8 cellular contexts compared by ENCODE assay signal in genomic region chr16:22195695-22196558, GRCh38. TPM values are rescaled to one million over a fixed set of nuclear protein-coding genes. Genes with fewer than 3 reads are reported as not detected.
DNase-seq lines count a peak whose midpoint lies in the region; ATAC-seq, FAIRE-seq and TF ChIP-seq lines count a peak whose summit lies in the region.

No MANE protein-coding gene starts in this region.

- H3K27ac Mint-ChIP-seq in central memory CD8-positive, alpha-beta T cell (ENCODE audit: low read depth) = peak overlapping the region; percentile 100

- FAIRE-seq in keratinocyte (lab: Jason Lieb, UNC) = no peak

- H3K36me3 Mint-ChIP-seq in central memory CD8-positive, alpha-beta T cell (ENCODE audit: insufficient read depth) = peaks cover 38% of the 10 kb centered on the region

- H3K9ac ChIP-seq in ES-I3 (ENCODE audit: low read depth, low read length) (peak overlapping the region; percentile 71), keratinocyte (ENCODE audit: control insufficient read depth, extremely low read depth, insufficient read depth, low read length) (peak overlapping the region; percentile 69)

- peaks cover 55% of the 10 kb centered on the region for H3K4me1 Mint-ChIP-seq in central memory CD8-positive, alpha-beta T cell

- H3K27me3 ChIP-seq in keratinocyte (ENCODE audit: control insufficient read depth, extremely low read depth, insufficient read depth, low read length) = no peaks in the 10 kb centered on the region

- H3K4me1 ChIP-seq in ES-I3 (ENCODE audit: insufficient read depth, low read length) (peaks cover 19% of the 10 kb centered on the region), keratinocyte (ENCODE audit: control insufficient read depth, extremely low read depth, insufficient read depth, low read length) (peaks cover 30% of the 10 kb centered on the region)

- H3K9me3 ChIP-seq in ES-I3 (ENCODE audit: control insufficient read depth, insufficient read depth, low read length) (no peaks in the 10 kb centered on the region), keratinocyte (ENCODE audit: control insufficient read depth, low read depth, low read length) (no peaks in the 10 kb centered on the region)

- H2AFZ ChIP-seq in keratinocyte (ENCODE audit: control insufficient read depth, low read length) = peak overlapping the region; percentile 88

- H3K36me3 ChIP-seq in ES-I3 (ENCODE audit: insufficient read depth, low read length) = no peaks in the 10 kb centered on the region
- H3K36me3 ChIP-seq in keratinocyte (ENCODE audit: control insufficient read depth in 2 of 2, extremely low read depth in 1 of 2, insufficient read depth in 2 of 2, low read length in 2 of 2) = no peaks in the 10 kb centered on the region

- TF ChIP-seq CTCF in keratinocyte (optimal IDR thresholded peaks at IDR 0.05 in 1 of 3, IDR thresholded peaks at IDR 0.05 in 1 of 3, conservative IDR thresholded peaks at IDR 0.05 in 1 of 3; ENCODE audit: extremely low read depth in 1 of 3, insufficient read depth in 2 of 3, low read length in 3 of 3) = peak; percentile 74 to 81 (median 76)

- peaks cover 10% of the 10 kb centered on the region for H3K27me3 Mint-ChIP-seq in central memory CD8-positive, alpha-beta T cell

- H3K27ac ChIP-seq in keratinocyte (ENCODE audit: control insufficient read depth, insufficient read depth, low read length) = peak overlapping the region; percentile 62

- no peaks in the 10 kb centered on the region for H3K79me2 ChIP-seq in keratinocyte (ENCODE audit: control insufficient read depth, insufficient read depth, low read length)

- peak overlapping the region; percentile 87 for H3K4me3 Mint-ChIP-seq in central memory CD8-positive, alpha-beta T cell

- peak overlapping the region; percentile 71 for H3K4me2 ChIP-seq in keratinocyte (ENCODE audit: control insufficient read depth, extremely low read depth, insufficient read depth, low read depth, low read length)

- H4K20me1 ChIP-seq in keratinocyte (ENCODE audit: control insufficient read depth, extremely low read depth, insufficient read depth, low read length) = no peaks in the 10 kb centered on the region

- H3K9me1 ChIP-seq in keratinocyte (ENCODE audit: control insufficient read depth, extremely low read depth, insufficient read depth, low read length) = no peaks in the 10 kb centered on the region

- H3K4me3 ChIP-seq in keratinocyte (ENCODE audit: control insufficient read depth in 2 of 3, extremely low read depth in 1 of 3, insufficient read depth in 2 of 3, low read depth in 1 of 3, low read length in 3 of 3) = peak overlapping the region; percentile 47 to 82 (median 72)

- peak; percentile 90 for DNase-seq in NCI-H460 (ENCODE audit: extremely low read depth, low read depth)
- DNase-seq in activated CD4-positive, CD25-positive, alpha-beta regulatory T cell treated with anti-CD3 and anti-CD28 coated beads, Interleukin-2, amount 50 U/mL, for 72 hours = peak; percentile 98
- DNase-seq in central memory CD8-positive, alpha-beta T cell (ENCODE audit: low spot score in 2 of 2) = peak; percentile 93 to 98
- peak; percentile 57 for DNase-seq in keratinocyte (ENCODE audit: low read depth, low spot score)
- DNase-seq in stimulated activated CD4-positive, alpha-beta T cell treated with anti-CD3 and anti-CD28 coated beads, Interleukin-12 subunit alpha, Interleukin-12 subunit beta, amount 100 ng/mL, for 24 hours (ENCODE audit: low read depth in 2 of 2) = peak; percentile 91 to 94

- dilution Hi-C loops in keratinocyte (cut with MboI; ENCODE audit: extremely low pct_ligation_motif_present, low sequenced_read_pairs) = no loop called here

- H3K9me3 Mint-ChIP-seq in central memory CD8-positive, alpha-beta T cell = peaks cover 15% of the 10 kb centered on the region

- ATAC-seq in HG03175 (IDR thresholded peaks at IDR 0.05; ENCODE audit: unreplicated experiment) (peak; percentile 31), GM19455 (IDR thresholded peaks at IDR 0.05; ENCODE audit: unreplicated experiment) (no peak)
- ATAC-seq in central memory CD8-positive, alpha-beta T cell (replicated peaks; ENCODE audit: extremely low read depth, poor library complexity, severe bottlenecking) = no peak

RNA-seq across cellular contexts. Expression of gene EEF2K, which starts 10.2 kb away (rescaled TPM):
- 11.5 and 15.9 TPM in 2 replicates for total RNA-seq in NCI-H460 (2014; rRNA removed; shearing (Covaris generic))
- polyA plus RNA-seq in NCI-H460 (2014; cell fraction: nucleus; rRNA removed) = 17.4 and 28.4 TPM in 2 replicates
- polyA plus RNA-seq in keratinocyte = 6.5 to 13.0 TPM (median 7.3 TPM) in 3 replicates
- polyA plus RNA-seq in keratinocyte (2011; ENCODE audit: low read depth) = 1.6 TPM
- polyA plus RNA-seq in keratinocyte (2011; cell fraction: cytosol; rRNA removed) = 4.3 and 5.6 TPM in 2 replicates
- polyA plus RNA-seq in keratinocyte (2011; cell fraction: nucleus; rRNA removed) = 23.8 and 32.8 TPM in 2 replicates
- polyA plus RNA-seq in keratinocyte (2012; ENCODE audit: low replicate concordance) = 2.5 and 10.5 TPM in 2 replicates
- polyA minus RNA-seq in keratinocyte = 27.6 to 53.1 TPM (median 28.7 TPM) in 3 replicates
- polyA minus RNA-seq in keratinocyte (2011; cell fraction: cytosol; rRNA and poly(A)+ RNA removed) = 17.3 TPM
- 9.8 and 17.9 TPM in 2 replicates for polyA minus RNA-seq in keratinocyte (2011; cell fraction: nucleus; rRNA and poly(A)+ RNA removed)

RNA-seq across cellular contexts. Expression of gene SDR42E2, which starts 33.6 kb away (rescaled TPM):
- not detected in 2 replicates for total RNA-seq in NCI-H460 (2014; rRNA removed; shearing (Covaris generic))
- not detected in 2 replicates for polyA plus RNA-seq in NCI-H460 (2014; cell fraction: nucleus; rRNA removed)
- not detected in 3 replicates for polyA plus RNA-seq in keratinocyte
- polyA plus RNA-seq in keratinocyte (2011; ENCODE audit: low read depth) = not detected
- polyA plus RNA-seq in keratinocyte (2011; cell fraction: cytosol; rRNA removed) = not detected in 2 replicates
- polyA plus RNA-seq in keratinocyte (2011; cell fraction: nucleus; rRNA removed) = not detected in 2 replicates
- not detected in 2 replicates for polyA plus RNA-seq in keratinocyte (2012; ENCODE audit: low replicate concordance)
- polyA minus RNA-seq in keratinocyte = 0.33 TPM in 1 of 3 replicates, not detected in the others
- not detected for polyA minus RNA-seq in keratinocyte (2011; cell fraction: cytosol; rRNA and poly(A)+ RNA removed)
- polyA minus RNA-seq in keratinocyte (2011; cell fraction: nucleus; rRNA and poly(A)+ RNA removed) = not detected in 2 replicates
